ENCODE assay signal across 25 cellular contexts in the genomic region with DNA sequence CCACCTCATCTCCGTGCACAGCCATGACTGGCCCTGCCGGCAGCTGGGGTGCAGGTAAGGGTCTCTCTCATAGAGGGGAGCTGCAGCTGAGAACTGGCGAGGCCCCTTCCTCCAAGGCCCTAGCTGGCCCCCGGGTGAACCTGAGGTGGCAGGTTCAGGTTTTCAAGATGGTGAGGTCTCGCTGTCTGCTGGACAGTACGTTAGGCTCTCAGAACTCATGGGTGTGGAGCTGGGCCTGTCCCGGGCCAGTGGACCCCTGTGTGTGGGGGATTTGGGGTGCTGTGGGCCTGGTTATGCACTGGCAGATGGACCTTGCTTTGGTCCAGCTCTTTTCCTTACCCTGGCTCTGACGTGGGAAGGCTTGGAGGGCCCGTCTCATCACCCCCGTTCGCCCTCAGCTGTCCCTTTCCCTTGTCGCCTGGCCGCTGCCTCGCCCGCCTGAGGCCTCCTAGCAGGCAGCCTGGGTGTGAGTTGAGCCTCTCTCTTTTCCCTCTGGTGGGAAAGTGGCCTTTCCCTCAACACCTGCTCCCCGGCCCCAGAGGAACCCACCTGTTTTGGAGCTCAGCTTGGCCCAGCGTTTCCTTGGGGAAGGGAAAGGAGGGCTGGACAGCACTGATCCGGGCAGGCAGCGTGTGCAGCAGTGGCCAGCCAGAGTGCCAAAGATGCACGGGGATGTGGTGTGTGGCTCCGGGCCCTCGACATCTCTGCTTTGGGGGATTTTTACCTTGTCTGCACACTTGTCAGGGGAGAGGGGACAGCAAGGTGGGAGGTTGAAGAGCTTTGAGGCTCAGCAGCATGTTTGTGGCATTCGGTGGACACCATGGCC. TPM values are rescaled to one million over a fixed set of nuclear protein-coding genes. Genes with fewer than 3 reads are reported as not detected.
DNase-seq lines count a peak whose midpoint lies in the region; ATAC-seq, FAIRE-seq and TF ChIP-seq lines count a peak whose summit lies in the region.
"Had no signal": no experiment of that assay in that cellular context is flagged by ENCODE, and none has a peak within 500 bp of the region (broad histone marks: within the 10 kb centered on the region; RNA-seq: fewer than 3 reads in every experiment).

No MANE protein-coding gene starts in this region.

- no peaks in the 10 kb centered on the region for H3K4me1 Mint-ChIP-seq in WTC11
- H3K4me1 Mint-ChIP-seq: IgD-negative memory B cell had no signal

- H3K36me3 ChIP-seq in H1 (ENCODE audit: control insufficient read depth in 2 of 4, insufficient read depth in 4 of 4, low read length in 3 of 4) (peaks cover 2 to 24% (median 15%) of the 10 kb centered on the region in 4 experiments; a peak in 6 of 8 replicates), neuronal stem cell (replicated peaks in 1 of 2; ENCODE audit: control insufficient read depth in 2 of 2, insufficient read depth in 2 of 2, low read length in 2 of 2) (peaks cover 12 to 37% of the 10 kb centered on the region in 2 donors)

- no peaks in the 10 kb centered on the region for H3K23me2 ChIP-seq in H1 (ENCODE audit: low read depth, low read length)

- H3K23ac ChIP-seq in H1 (ENCODE audit: insufficient read length) (no peak overlapping the region), neuronal stem cell (ENCODE audit: low read depth, low read length, poor library complexity) (peak overlapping the region; percentile 36)

- H4K91ac ChIP-seq in H1 (replicated peaks; ENCODE audit: insufficient read length, low read length) (no peak overlapping the region), neuronal stem cell (ENCODE audit: low read depth, low read length, poor library complexity) (no peak overlapping the region)

- H3K27me3 Mint-ChIP-seq in WTC11 (ENCODE audit: low read depth) = no peaks in the 10 kb centered on the region; the same call in 1 of the 2 replicates
- H3K27me3 Mint-ChIP-seq: CD4-positive, alpha-beta T cell; IgD-negative memory B cell had no signal

- no peak overlapping the region for H3K27ac ChIP-seq in H1 (ENCODE audit: low read depth, low read length)
- H3K27ac ChIP-seq in neuronal stem cell (replicated peaks; ENCODE audit: low read length) = no peak overlapping the region
- H3K27ac ChIP-seq: A549; BLaER1 treated with 17β-estradiol and CSF1 and Interleukin-3, amounts not matched to agents 10 nM and 100 nM; Peyer's patch had no signal

- no peak for DNase-seq in WTC11 (ENCODE audit: low spot score)
- no peak for DNase-seq in H1 (ENCODE audit: low read depth in 1 of 2, low spot score in 2 of 2)
- no peak for DNase-seq in neuronal stem cell (ENCODE audit: low spot score)
- no peak for DNase-seq in OCI-M1 (lab: John Stamatoyannopoulos, UW)
- DNase-seq in D341Med (ENCODE audit: low spot score) = no peak
- DNase-seq in HuH-7.5 (ENCODE audit: low spot score) = no peak
- DNase-seq: Caco-2; CD4-positive, alpha-beta T cell; DMS79 treated with DMSO at 0.1 percent for 48 hours; GF-D8; NCI-H1048; NCI-H1417 treated with DMSO at 0.1 percent for 48 hours; NCI-H1694 treated with DMSO at 0.1 percent for 48 hours; NCI-H2081; NCI-H2227 treated with DMSO at 0.1 percent for 48 hours; NCI-H526 treated with DMSO at 0.1 percent for 48 hours; Peyer's patch; SHP77 treated with DMSO at 0.1 percent for 48 hours had no signal

- H2AK5ac ChIP-seq in H1 (ENCODE audit: low read depth, low read length) (no peak overlapping the region), neuronal stem cell (ENCODE audit: low read depth, low read length) (no peak overlapping the region)

- no peak overlapping the region for H3K4me3 ChIP-seq in H1 (ENCODE audit: extremely low read depth in 1 of 4, insufficient read depth in 2 of 4, low read depth in 3 of 4, low read length in 4 of 4)
- H3K4me3 ChIP-seq in neuronal stem cell (ENCODE audit: low read length in 2 of 2) = no peak overlapping the region
- H3K4me3 ChIP-seq: A549; BLaER1 treated with 17β-estradiol and CSF1 and Interleukin-3, amounts not matched to agents 10 nM and 100 nM; HAP-1; Peyer's patch had no signal

- H3K4me3 Mint-ChIP-seq in WTC11 = no peak overlapping the region
- H3K4me3 Mint-ChIP-seq: CD4-positive, alpha-beta T cell; IgD-negative memory B cell had no signal

- no peak overlapping the region for H2BK20ac ChIP-seq in H1 (ENCODE audit: low read length)

- H3K27me3 ChIP-seq in H1 (replicated peaks in 1 of 4; ENCODE audit: control insufficient read depth in 3 of 4, extremely low read depth in 1 of 4, insufficient read depth in 3 of 4, low read length in 3 of 4) (no peaks in the 10 kb centered on the region), neuronal stem cell (ENCODE audit: control insufficient read depth in 3 of 3, insufficient read depth in 3 of 3, low read depth in 1 of 3, low read length in 3 of 3) (no peaks in the 10 kb centered on the region)
- H3K27me3 ChIP-seq: BLaER1 treated with 17β-estradiol and CSF1 and Interleukin-3, amounts not matched to agents 10 nM and 100 nM; Peyer's patch had no signal

- WGBS in H1 (ENCODE audit: extremely low coverage in 1 of 2, insufficient coverage in 1 of 2, insufficient read length in 1 of 2, insufficient replicate concordance in 2 of 2, low coverage in 1 of 2, low lambda C conversion rate in 2 of 2, missing lambda C conversion rate in 1 of 2), 2 experiments = 90% methylated on average over 22 of the region's 23 CpGs; no CpG with 5 or more reads in 1 of the 2 experiments
- WGBS in neuronal stem cell (ENCODE audit: extremely low coverage in 2 of 2, insufficient read length in 2 of 2, insufficient replicate concordance in 1 of 2), 2 donors = no CpG with 5 or more reads among the region's 23 CpGs

- no peak for FAIRE-seq in H1 (lab: Jason Lieb, UNC)
- FAIRE-seq: A549, GM12892 had no signal

- H4K8ac ChIP-seq in H1 (ENCODE audit: extremely low read depth, insufficient read depth, low read length) = peak overlapping the region; percentile 71; the same call in 1 of the 2 replicates
- peak overlapping the region; percentile 73 for H4K8ac ChIP-seq in neuronal stem cell (ENCODE audit: low read depth, low read length)

- no peaks in the 10 kb centered on the region for H4K20me1 ChIP-seq in H1 (replicated peaks in 1 of 2; ENCODE audit: control insufficient read depth in 1 of 2, insufficient read depth in 2 of 2, low read length in 2 of 2)

- H2BK12ac ChIP-seq in H1 (ENCODE audit: low read depth, low read length) = no peak overlapping the region
- peak overlapping the region; percentile 60 for H2BK12ac ChIP-seq in neuronal stem cell (ENCODE audit: low read length)

- H2BK120ac ChIP-seq in H1 (replicated peaks; ENCODE audit: low read depth, low read length) (no peak overlapping the region), neuronal stem cell (ENCODE audit: low read depth, low read length) (no peak overlapping the region)

- no peak overlapping the region for H3K14ac ChIP-seq in H1 (ENCODE audit: insufficient read length)
- H3K14ac ChIP-seq in neuronal stem cell (ENCODE audit: low read length) = peak overlapping the region; percentile 58

- no peaks in the 10 kb centered on the region for H3K79me2 ChIP-seq in H1 (ENCODE audit: control insufficient read depth in 1 of 2, insufficient read depth in 2 of 2, low read length in 2 of 2)

- H3K9me3 ChIP-seq in H1 (ENCODE audit: insufficient read depth in 2 of 2, low read depth in 1 of 2, low read length in 1 of 2) (peaks cover 23 to 29% of the 10 kb centered on the region in 2 experiments), neuronal stem cell (replicated peaks in 1 of 2; ENCODE audit: control insufficient read depth in 2 of 2, insufficient read depth in 1 of 2, low read depth in 1 of 2, low read length in 2 of 2) (peaks cover 23 to 28% of the 10 kb centered on the region in 2 donors)
- H3K9me3 ChIP-seq: A549; BLaER1 treated with 17β-estradiol and CSF1 and Interleukin-3, amounts not matched to agents 10 nM and 100 nM; Caco-2; HAP-1; Peyer's patch had no signal

- TF ChIP-seq POLR2A in H1 (IDR thresholded peaks at IDR 0.05; ENCODE audit: control extremely low read depth in 1 of 2, low read depth in 2 of 2, low read length in 2 of 2) = no peak

- no peak overlapping the region for H2BK15ac ChIP-seq in H1 (ENCODE audit: low read length)
- no peak overlapping the region for H2BK15ac ChIP-seq in neuronal stem cell (ENCODE audit: low read length)

- peaks cover 18% of the 10 kb centered on the region for H3K9me3 Mint-ChIP-seq in WTC11
- H3K9me3 Mint-ChIP-seq: CD4-positive, alpha-beta T cell; IgD-negative memory B cell had no signal

- H2BK5ac ChIP-seq in H1 (ENCODE audit: low read depth, low read length) (0 out of 2 replicates have a peak overlapping the region, but pooled peaks have one; percentile 9), neuronal stem cell (ENCODE audit: low read length) (no peak overlapping the region)

- no peak overlapping the region for H3K4ac ChIP-seq in H1 (replicated peaks; ENCODE audit: insufficient read length, low read depth, low read length)
- H3K4ac ChIP-seq in neuronal stem cell (ENCODE audit: low read length) = no peak overlapping the region

- POLR2A ChIA-PET in WTC11 (lab: Charles Lee) = no interaction called here
- POLR2A ChIA-PET in H1 (lab: Charles Lee; ENCODE audit: partially characterized antibody) = interaction anchor here (0.6 to 1.2 kb wide), 8 partner anchors 8 to 121 kb away, joined by 3 to 8 read pairs (median 3); no protein-coding TSS in a partner anchor

- H2AFZ ChIP-seq in H1 (ENCODE audit: low read length) = no peak overlapping the region
- no peak overlapping the region for H2AFZ ChIP-seq in neuronal stem cell (ENCODE audit: low read length)

- H3K9ac ChIP-seq in H1 (replicated peaks in 1 of 4; ENCODE audit: extremely low read depth in 1 of 4, low read depth in 3 of 4, low read length in 3 of 4) (no peak overlapping the region), neuronal stem cell (ENCODE audit: low read depth, low read length, poor library complexity) (peak overlapping the region; percentile 34)
- H3K9ac ChIP-seq: BLaER1 treated with 17β-estradiol and CSF1 and Interleukin-3, amounts not matched to agents 10 nM and 100 nM had no signal

- H3K56ac ChIP-seq in H1 (replicated peaks; ENCODE audit: insufficient read length, low read depth, low read length) = no peak overlapping the region

- CTCF ChIA-PET in WTC11 (lab: Charles Lee) (interaction anchor here (1.1 to 1.7 kb wide), 3 partner anchors 8 to 334 kb away, joined by 3 to 5 read pairs (median 3); no protein-coding TSS in a partner anchor), H1 (lab: Charles Lee; ENCODE audit: partially characterized antibody) (interaction anchor here (0.9 to 4.1 kb wide), 10 partner anchors 8 to 45 kb away, joined by 3 to 18 read pairs (median 5); no protein-coding TSS in a partner anchor)

- TF ChIP-seq EP300 in H1 (IDR thresholded peaks at IDR 0.05; ENCODE audit: borderline replicate concordance in 1 of 2, low read depth in 2 of 2, low read length in 2 of 2) = no peak

- H3K4me1 ChIP-seq in H1 (replicated peaks in 1 of 4; ENCODE audit: control insufficient read depth in 3 of 4, insufficient read depth in 4 of 4, low read length in 3 of 4) = no peaks in the 10 kb centered on the region
- H3K4me1 ChIP-seq in neuronal stem cell (ENCODE audit: control insufficient read depth in 2 of 2, insufficient read depth in 1 of 2, low read depth in 1 of 2, low read length in 2 of 2) = no peaks in the 10 kb centered on the region
- H3K4me1 ChIP-seq: A549, Caco-2, HAP-1, Peyer's patch had no signal

- H3K36me3 Mint-ChIP-seq in WTC11 = peaks cover 35% of the 10 kb centered on the region
- H3K36me3 Mint-ChIP-seq: IgD-negative memory B cell had no signal

- H3K27ac Mint-ChIP-seq in WTC11 = peak overlapping the region; percentile 28
- H3K27ac Mint-ChIP-seq: CD4-positive, alpha-beta T cell had no signal

- H3K4me2 ChIP-seq in H1 (ENCODE audit: insufficient read depth in 1 of 2, low read depth in 2 of 2, low read length in 2 of 2) (no peak overlapping the region), neuronal stem cell (ENCODE audit: insufficient read depth, low read length, poor library complexity, severe bottlenecking) (no peak overlapping the region)
- H3K4me2 ChIP-seq: A549; BLaER1 treated with 17β-estradiol and CSF1 and Interleukin-3, amounts not matched to agents 10 nM and 100 nM had no signal

- ATAC-seq in WTC11 (no peak), GM18858 (IDR thresholded peaks at IDR 0.05; ENCODE audit: unreplicated experiment) (no peak)
- ATAC-seq: A549 had no signal

- H4K5ac ChIP-seq in H1 (ENCODE audit: insufficient read length, low read depth, low read length) = no peak overlapping the region

- H3K18ac ChIP-seq in H1 (ENCODE audit: extremely low read depth, low read length) (no peak overlapping the region), neuronal stem cell (ENCODE audit: low read length) (peak overlapping the region; percentile 58)

- H3K79me1 ChIP-seq in H1 (ENCODE audit: low read depth, low read length) (no peaks in the 10 kb centered on the region), neuronal stem cell (ENCODE audit: low read depth, low read length) (no peaks in the 10 kb centered on the region)

- TF ChIP-seq CTCF in WTC11 (IDR thresholded peaks at IDR 0.05) = no peak
- TF ChIP-seq CTCF in H1 (IDR thresholded peaks at IDR 0.05; ENCODE audit: control extremely low read depth in 1 of 3, insufficient read depth in 1 of 3, low read depth in 1 of 3, low read length in 3 of 3) = no peak

- TF ChIP-seq RAD21 in H1 (IDR thresholded peaks at IDR 0.05 in 1 of 2, conservative IDR thresholded peaks at IDR 0.05 in 1 of 2; ENCODE audit: low read depth in 2 of 2, low read length in 2 of 2) = no peak

RNA-seq across cellular contexts. Expression of gene IL31, which starts 28.3 kb away (rescaled TPM):
- total RNA-seq in WTC11 (2021) = not detected in 3 replicates
- total RNA-seq in H1 (2021; fragmentation: NEBNext Ultra II Directional; extraction: Animal tissue kit (Norgen Biotek cat#: 25700)) = not detected in 2 replicates
- polyA plus RNA-seq in H1 (2011; rRNA removed) = not detected in 2 replicates
- polyA plus RNA-seq in H1 (2011; cell fraction: cytosol; rRNA removed) = not detected
- not detected for polyA plus RNA-seq in H1 (2011; cell fraction: nucleus; rRNA removed)
- not detected in 4 replicates for polyA plus RNA-seq in H1 (2012, experiment 1 of 2)
- polyA plus RNA-seq in H1 (2012, experiment 2 of 2) = not detected
- polyA plus RNA-seq in H1 (2013, experiment 1 of 2) = not detected
- not detected for polyA plus RNA-seq in H1 (2013, experiment 2 of 2)
- not detected in 2 replicates for polyA minus RNA-seq in H1 (2011; rRNA and poly(A)+ RNA removed)
- polyA minus RNA-seq in H1 (2011; cell fraction: cytosol; rRNA and poly(A)+ RNA removed) = not detected
- not detected for polyA minus RNA-seq in H1 (2011; cell fraction: nucleus; rRNA and poly(A)+ RNA removed)
- polyA plus RNA-seq in neuronal stem cell (2013, experiment 1 of 2) = not detected
- polyA plus RNA-seq in neuronal stem cell (2013, experiment 2 of 2) = not detected
- total RNA-seq: Caco-2; CD4-positive, alpha-beta T cell; NCI-H460; Peyer's patch had no signal
- polyA plus RNA-seq: A549, IgD-negative memory B cell had no signal

RNA-seq across cellular contexts. Expression of gene LRRC43, which starts 37.2 kb away (rescaled TPM):
- 0.21 to 0.64 TPM (median 0.22 TPM) in 3 replicates for total RNA-seq in WTC11 (2021)
- total RNA-seq in H1 (2021; fragmentation: NEBNext Ultra II Directional; extraction: Animal tissue kit (Norgen Biotek cat#: 25700)) = 0.15 and 0.35 TPM in 2 replicates
- polyA plus RNA-seq in H1 (2011; rRNA removed) = 0.39 and 0.44 TPM in 2 replicates
- polyA plus RNA-seq in H1 (2011; cell fraction: cytosol; rRNA removed) = 0.66 TPM
- polyA plus RNA-seq in H1 (2011; cell fraction: nucleus; rRNA removed) = 0.53 TPM
- 0.17 to 0.70 TPM (median 0.39 TPM) in 4 replicates for polyA plus RNA-seq in H1 (2012, experiment 1 of 2)
- 0.24 TPM for polyA plus RNA-seq in H1 (2012, experiment 2 of 2)
- polyA plus RNA-seq in H1 (2013, experiment 1 of 2) = 0.24 TPM
- polyA plus RNA-seq in H1 (2013, experiment 2 of 2) = 0.44 TPM
- 0.13 TPM in 1 of 2 replicates, not detected in the other for polyA minus RNA-seq in H1 (2011; rRNA and poly(A)+ RNA removed)
- not detected for polyA minus RNA-seq in H1 (2011; cell fraction: cytosol; rRNA and poly(A)+ RNA removed)
- polyA minus RNA-seq in H1 (2011; cell fraction: nucleus; rRNA and poly(A)+ RNA removed) = not detected
- 1.6 TPM for polyA plus RNA-seq in neuronal stem cell (2013, experiment 1 of 2)
- 1.5 TPM for polyA plus RNA-seq in neuronal stem cell (2013, experiment 2 of 2)
- total RNA-seq: CD4-positive, alpha-beta T cell; NCI-H460; Peyer's patch had no signal
- polyA plus RNA-seq: IgD-negative memory B cell had no signal

RNA-seq across cellular contexts. Expression of gene B3GNT4, which starts 57.8 kb away (rescaled TPM):
- 1.6 to 2.0 TPM (median 1.6 TPM) in 3 replicates for total RNA-seq in WTC11 (2021)
- 1.4 and 1.9 TPM in 2 replicates for total RNA-seq in H1 (2021; fragmentation: NEBNext Ultra II Directional; extraction: Animal tissue kit (Norgen Biotek cat#: 25700))
- 1.1 and 2.1 TPM in 2 replicates for polyA plus RNA-seq in H1 (2011; rRNA removed)
- polyA plus RNA-seq in H1 (2011; cell fraction: cytosol; rRNA removed) = 1.8 TPM
- 2.6 TPM for polyA plus RNA-seq in H1 (2011; cell fraction: nucleus; rRNA removed)
- polyA plus RNA-seq in H1 (2012, experiment 1 of 2) = 1.6 to 1.9 TPM (median 1.6 TPM) in 4 replicates
- 1.1 TPM for polyA plus RNA-seq in H1 (2012, experiment 2 of 2)
- 3.1 TPM for polyA plus RNA-seq in H1 (2013, experiment 1 of 2)
- 2.1 TPM for polyA plus RNA-seq in H1 (2013, experiment 2 of 2)
- 5.0 and 5.2 TPM in 2 replicates for polyA minus RNA-seq in H1 (2011; rRNA and poly(A)+ RNA removed)
- 1.6 TPM for polyA minus RNA-seq in H1 (2011; cell fraction: cytosol; rRNA and poly(A)+ RNA removed)
- 3.3 TPM for polyA minus RNA-seq in H1 (2011; cell fraction: nucleus; rRNA and poly(A)+ RNA removed)
- 0.39 TPM for polyA plus RNA-seq in neuronal stem cell (2013, experiment 1 of 2)
- polyA plus RNA-seq in neuronal stem cell (2013, experiment 2 of 2) = 0.86 TPM
- total RNA-seq: CD4-positive, alpha-beta T cell had no signal
